In genomic region chr19:44891016-44891882, GRCh38 we compare ENCODE assay signal across 8 cellular contexts. TPM values are rescaled to one million over a fixed set of nuclear protein-coding genes. Genes with fewer than 3 reads are reported as not detected.
DNase-seq lines count a peak whose midpoint lies in the region; ATAC-seq and TF ChIP-seq lines count a peak whose summit lies in the region.

Gene TOMM40, plus strand, starts transcription at chr19:44891254. Its CDS starts 162 bp downstream, at chr19:44891416.

- 0 to 2% methylated on average over 36 to 63 of the region's 81 CpGs for WGBS in lower leg skin, 2 donors

- in situ Hi-C loops in KBM-7 (cut with MboI; ENCODE audit: low pct_unique_long_range_greater_than_20kb, low sequenced_read_pairs) = no loop called here

- H3K4me1 Mint-ChIP-seq in CD8-positive, alpha-beta memory T cell = peaks cover 23 to 32% (median 31%) of the 10 kb centered on the region in 3 donors

- H3K27me3 ChIP-seq in CD8-positive, alpha-beta memory T cell (ENCODE audit: insufficient read depth, low read length, poor library complexity, severe bottlenecking) = no peaks in the 10 kb centered on the region

- intact Hi-C loops in lower leg skin (cut with DNase I; ENCODE audit: low total_unique reads) = no loop called here

- CTCF ChIA-PET in CD8-positive, alpha-beta memory T cell (lab: Charles Lee) = interaction anchor here (1.8 kb wide), 1 partner anchor 13 kb away, joined by 13 read pairs; the partner anchor contains the start of gene APOE

- H3K9me3 ChIP-seq in CD8-positive, alpha-beta memory T cell (ENCODE audit: low read length) = no peaks in the 10 kb centered on the region

- DNase-seq in CD8-positive, alpha-beta memory T cell = peak in 3 of 5 donors; percentile 100
- peak; percentile 100 for DNase-seq in Kasumi-1 (lab: John Stamatoyannopoulos, UW)
- DNase-seq in T follicular helper cell (ENCODE audit: low read depth) = peak; percentile 100
- no peak for DNase-seq in cerebellum (ENCODE audit: low spot score)
- DNase-seq in lower leg skin (ENCODE audit: low spot score in 2 of 2) = peak in 1 of 2 donors; percentile 100
- peak; percentile 96 for DNase-seq in stimulated activated CD8-positive, alpha-beta memory T cell treated with anti-CD3 and anti-CD28 coated beads, Interleukin-15, amount 100 ng/mL, for 24 hours (ENCODE audit: low read depth)
- DNase-seq in KBM-7 = no peak

- peaks cover 22% of the 10 kb centered on the region for H3K4me1 ChIP-seq in CD8-positive, alpha-beta memory T cell (ENCODE audit: insufficient read depth, low read length)

- peaks cover 25% of the 10 kb centered on the region for H3K36me3 ChIP-seq in CD8-positive, alpha-beta memory T cell (ENCODE audit: insufficient read depth, low read length)

- POLR2A ChIA-PET in CD8-positive, alpha-beta memory T cell (lab: Charles Lee) = interaction anchor here (0.5 to 1.7 kb wide), 5 partner anchors 24 to 578 kb away, joined by 3 to 6 read pairs (median 3); partner anchors contain the start of gene CLPTM1

- ATAC-seq in GM19452 (IDR thresholded peaks at IDR 0.05; ENCODE audit: unreplicated experiment) = peak; percentile 70

- peak within 1 kb of the TSS; percentile 95 for H3K27ac ChIP-seq in CD8-positive, alpha-beta memory T cell (ENCODE audit: low read depth, low read length)

- no peaks in the 10 kb centered on the region for H3K27me3 Mint-ChIP-seq in CD8-positive, alpha-beta memory T cell

- peak within 1 kb of the TSS; percentile 68 to 96 (median 93) for H3K27ac Mint-ChIP-seq in CD8-positive, alpha-beta memory T cell

- TF ChIP-seq CTCF in lower leg skin (IDR thresholded peaks at IDR 0.05) = no peak

- TF ChIP-seq POLR2A in lower leg skin (IDR thresholded peaks at IDR 0.05) = no peak

- peak within 1 kb of the TSS; percentile 81 for H3K4me3 ChIP-seq in CD8-positive, alpha-beta memory T cell (ENCODE audit: low read length)
- peak within 1 kb of the TSS; percentile 94 for H3K4me3 ChIP-seq in lower leg skin (ENCODE audit: low read depth, poor library complexity, severe bottlenecking)

- H3K36me3 Mint-ChIP-seq in CD8-positive, alpha-beta memory T cell = peaks cover 0 to 43% (median 9%) of the 10 kb centered on the region in 3 donors

- H3K9me3 Mint-ChIP-seq in CD8-positive, alpha-beta memory T cell = no peaks in the 10 kb centered on the region

- H3K4me3 Mint-ChIP-seq in CD8-positive, alpha-beta memory T cell = peak within 1 kb of the TSS; percentile 84 to 93 (median 89)

RNA-seq across cellular contexts. Expression of gene TOMM40, which starts in this region (rescaled TPM):
- total RNA-seq in CD8-positive, alpha-beta memory T cell = 100 to 1,000 TPM; 211 to 218 TPM
- polyA plus RNA-seq in CD8-positive, alpha-beta memory T cell = 41.4 TPM
- total RNA-seq in cerebellum (22.0 TPM), lower leg skin (10 to 100 TPM; 32.5 to 52.3 (median 46.4) TPM)

Comparison
In these comparisons a context has a peak if more than half of its experiments do, and no peak if none do; other contexts are left out.
1. DNase-seq: peak in CD8-positive, alpha-beta memory T cell (3 of 5), Kasumi-1 (2 of 2), T follicular helper cell (single experiment) and stimulated activated CD8-positive, alpha-beta memory T cell treated with anti-CD3 and anti-CD28 coated beads, Interleukin-15, amount 100 ng/mL, for 24 hours (single experiment); none in cerebellum (single experiment) and KBM-7 (single experiment).